ENCODE assay signal across 9 cellular contexts in the genomic region with DNA sequence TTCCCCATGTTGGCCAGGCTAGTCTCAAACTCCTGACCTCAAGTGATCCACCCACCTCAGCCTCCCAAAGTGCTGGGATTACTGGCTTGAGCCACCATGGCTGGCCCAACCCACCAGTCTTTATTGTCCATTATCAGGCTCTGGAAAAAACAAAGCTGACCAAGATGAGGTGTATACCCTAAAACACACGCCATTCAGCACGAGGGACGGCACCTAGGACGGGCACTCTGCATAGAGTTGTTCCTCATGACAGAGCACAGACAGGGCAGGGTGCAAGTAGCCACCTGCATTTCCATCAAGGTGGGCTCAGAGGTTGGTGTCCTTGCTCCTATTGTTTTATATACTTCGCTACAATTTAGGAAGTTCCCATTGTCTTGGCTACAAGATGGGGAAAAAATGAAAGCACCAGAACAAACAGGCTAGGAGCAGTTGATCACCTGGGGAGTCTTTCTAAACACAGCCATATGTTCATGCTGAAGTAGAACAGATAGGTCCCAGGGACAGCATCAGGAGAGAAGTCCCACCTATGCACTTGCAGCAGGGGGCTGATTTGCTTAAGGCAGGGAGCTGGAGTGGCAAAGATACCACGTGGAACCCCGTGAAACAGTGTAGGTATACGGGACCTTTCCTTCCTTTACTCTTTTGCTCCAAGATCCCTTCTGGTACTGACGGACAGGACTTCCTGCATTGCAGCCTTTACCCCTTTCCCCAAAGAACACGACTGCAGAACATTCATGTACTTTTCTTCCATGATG. TPM values are rescaled to one million over a fixed set of nuclear protein-coding genes. Genes with fewer than 3 reads are reported as not detected.
A peak's percentile ranks its signal among the peaks of the same experiment; 100 is the strongest.
DNase-seq lines count a peak whose midpoint lies in the region; ATAC-seq, FAIRE-seq and TF ChIP-seq lines count a peak whose summit lies in the region.
"Had no signal": no experiment of that assay in that cellular context is flagged by ENCODE, and none has a peak within 500 bp of the region (broad histone marks: within the 10 kb centered on the region; RNA-seq: fewer than 3 reads in every experiment).

No MANE protein-coding gene starts in this region.

- H3K4me3 ChIP-seq in BLaER1 (no peak overlapping the region), GM23338 (no peak overlapping the region), astrocyte (ENCODE audit: insufficient read depth, low read depth, low read length) (no peak overlapping the region)
- H3K4me3 ChIP-seq: GM12878 had no signal

- H3K4me1 ChIP-seq in BLaER1 (peaks cover 53% of the 10 kb centered on the region), GM23338 (ENCODE audit: insufficient read depth) (peaks cover 25% of the 10 kb centered on the region), astrocyte (ENCODE audit: insufficient read depth, low read length) (peaks cover 11% of the 10 kb centered on the region)

- H3K9me3 ChIP-seq in BLaER1 = peaks cover 8% of the 10 kb centered on the region; the same call in 1 of the 2 replicates
- H3K9me3 ChIP-seq in astrocyte (ENCODE audit: insufficient read depth, low read depth, low read length) = no peaks in the 10 kb centered on the region

- H3K27me3 ChIP-seq in BLaER1 (no peaks in the 10 kb centered on the region), GM23338 (ENCODE audit: insufficient read depth) (no peaks in the 10 kb centered on the region), astrocyte (ENCODE audit: insufficient read depth, low read length) (no peaks in the 10 kb centered on the region)

- no peak overlapping the region for H3K9ac ChIP-seq in BLaER1
- H3K9ac ChIP-seq in astrocyte (ENCODE audit: low read length) = no peak overlapping the region

- POLR2A ChIA-PET in WTC11 (lab: Charles Lee) = interaction anchor here (0.5 to 1.3 kb wide), 4 partner anchors 17 to 77 kb away, joined by 3 to 4 read pairs (median 4); no protein-coding TSS in a partner anchor

- peaks cover 12% of the 10 kb centered on the region for H3K27me3 Mint-ChIP-seq in GM23338 (ENCODE audit: insufficient read depth, low read depth, poor library complexity)
- H3K27me3 Mint-ChIP-seq in astrocyte (ENCODE audit: low read depth, unreplicated experiment) = peaks cover 5% of the 10 kb centered on the region
- H3K27me3 Mint-ChIP-seq in WTC11 (ENCODE audit: low read depth) = no peaks in the 10 kb centered on the region; the same call in 1 of the 2 replicates

- H4K20me1 ChIP-seq in BLaER1 (no peaks in the 10 kb centered on the region), GM23338 (replicated peaks; ENCODE audit: insufficient read depth) (no peaks in the 10 kb centered on the region), astrocyte (ENCODE audit: insufficient read depth, low read length) (peaks cover 8% of the 10 kb centered on the region)

- no peak for TF ChIP-seq CTCF in GM23338 (conservative IDR thresholded peaks at IDR 0.05; ENCODE audit: low read depth in 2 of 2)
- no peak for TF ChIP-seq CTCF in astrocyte (IDR thresholded peaks at IDR 0.05; ENCODE audit: insufficient read depth, low read depth, low read length)
- TF ChIP-seq CTCF in WTC11 (IDR thresholded peaks at IDR 0.05) = no peak

- H3K4me1 Mint-ChIP-seq in GM23338 (peaks cover 19% of the 10 kb centered on the region), astrocyte (ENCODE audit: low read depth, unreplicated experiment) (peaks cover 12% of the 10 kb centered on the region), WTC11 (peaks cover 26% of the 10 kb centered on the region)

- H3K27ac Mint-ChIP-seq in GM23338 (no peak overlapping the region), astrocyte (ENCODE audit: unreplicated experiment) (peak overlapping the region; percentile 68), WTC11 (no peak overlapping the region)

- no peak for ATAC-seq in GM23338
- ATAC-seq in left lobe of liver = no peak
- no peak for ATAC-seq in WTC11

- H3K9me2 ChIP-seq in GM23338 (ENCODE audit: insufficient read depth) = no peaks in the 10 kb centered on the region

- no peak for FAIRE-seq in astrocyte (lab: Jason Lieb, UNC)

- H3K4me2 ChIP-seq in BLaER1 (peak overlapping the region; percentile 81; the same call in 1 of the 2 replicates), GM23338 (no peak overlapping the region), astrocyte (ENCODE audit: low read length) (no peak overlapping the region)

- H3K27ac ChIP-seq in BLaER1 (no peak overlapping the region), GM23338 (ENCODE audit: low read depth) (no peak overlapping the region), astrocyte (ENCODE audit: low read depth, low read length) (no peak overlapping the region)
- H3K27ac ChIP-seq: C4-2B had no signal

- no peak overlapping the region for H2AFZ ChIP-seq in GM23338
- no peak overlapping the region for H2AFZ ChIP-seq in astrocyte (ENCODE audit: low read depth, low read length)

- H3K9me3 Mint-ChIP-seq in GM23338 = peaks cover 10% of the 10 kb centered on the region
- peaks cover 5% of the 10 kb centered on the region for H3K9me3 Mint-ChIP-seq in astrocyte (ENCODE audit: unreplicated experiment)
- peaks cover 4% of the 10 kb centered on the region for H3K9me3 Mint-ChIP-seq in WTC11

- H3K4me3 Mint-ChIP-seq in GM23338 = no peak overlapping the region
- no peak overlapping the region for H3K4me3 Mint-ChIP-seq in astrocyte (ENCODE audit: unreplicated experiment)
- no peak overlapping the region for H3K4me3 Mint-ChIP-seq in WTC11

- CTCF ChIA-PET in WTC11 (lab: Charles Lee) = interaction anchor here (0.7 to 12.2 kb wide), 41 partner anchors 7 to 306 kb away, joined by 3 to 605 read pairs (median 14); a partner anchor contains a TSS

- DNase-seq in GM23338 (ENCODE audit: low spot score) (no peak), astrocyte (ENCODE audit: low read depth) (no peak), left lobe of liver (ENCODE audit: low spot score) (peak; percentile 40), AG08395 (ENCODE audit: low spot score) (no peak), WTC11 (ENCODE audit: low spot score) (no peak)
- DNase-seq in activated naive CD4-positive, alpha-beta T cell (lab: John Stamatoyannopoulos, UW) = no peak

- H3F3A ChIP-seq in GM23338 (replicated peaks; ENCODE audit: low read depth) = peaks cover 32% of the 10 kb centered on the region

- H3K36me3 Mint-ChIP-seq in GM23338 (ENCODE audit: low read depth) = peaks cover 20% of the 10 kb centered on the region
- peaks cover 13% of the 10 kb centered on the region for H3K36me3 Mint-ChIP-seq in astrocyte (ENCODE audit: low read depth, unreplicated experiment)
- peaks cover 16% of the 10 kb centered on the region for H3K36me3 Mint-ChIP-seq in WTC11

- H3K79me2 ChIP-seq in GM23338 (replicated peaks; ENCODE audit: insufficient read depth) = peaks cover 17% of the 10 kb centered on the region
- peaks cover 23% of the 10 kb centered on the region for H3K79me2 ChIP-seq in astrocyte (ENCODE audit: insufficient read depth, low read length)

- H3K36me3 ChIP-seq in BLaER1 = peaks cover 32% of the 10 kb centered on the region
- no peaks in the 10 kb centered on the region for H3K36me3 ChIP-seq in GM23338 (ENCODE audit: insufficient read depth)
- peaks cover 11% of the 10 kb centered on the region for H3K36me3 ChIP-seq in astrocyte (ENCODE audit: insufficient read depth, low read length)

TF ChIP-seq in GM23338, 12 proteins besides CTCF, POLR2A, EP300 and RAD21:
- no peak for TF ChIP-seq NANOG (IDR thresholded peaks at IDR 0.05; ENCODE audit: borderline replicate concordance)
- TF ChIP-seq POLR2AphosphoS5 (IDR thresholded peaks at IDR 0.05; ENCODE audit: low read depth) = 0 out of 2 replicates have a peak, but pooled peaks have one; percentile 10
- no peak for TF ChIP-seq CREB1 (CRISPR knock-in tag; IDR thresholded peaks at IDR 0.05; ENCODE audit: low read depth)
TF ChIP-seq in GM23338: peak in this region for 1.

TF ChIP-seq in WTC11, 78 proteins besides CTCF, POLR2A, EP300 and RAD21 (continues in another document):
- TF ChIP-seq ZNF232 (CRISPR knock-in tag; IDR thresholded peaks at IDR 0.05) (no peak), TP53 (CRISPR knock-in tag; IDR thresholded peaks at IDR 0.05) (no peak)

RNA-seq across cellular contexts. Expression of a gene that starts 4.5 kb away (rescaled TPM):
- total RNA-seq in GM23338 (2014; rRNA removed; shearing (Covaris generic)) = 101 and 106 TPM in 2 replicates
- 579 and 628 TPM in 2 replicates for polyA plus RNA-seq in GM23338 (2016; fragmentation: Nextera tagmentation; extraction: Ambion mirVana)
- total RNA-seq in astrocyte = 161 TPM in 2 replicates
- total RNA-seq in left lobe of liver = 75.6 TPM
- total RNA-seq in WTC11 (2021) = 104 to 161 TPM (median 147 TPM) in 3 replicates

RNA-seq across cellular contexts. Expression of a gene that starts 5.0 kb away (rescaled TPM):
- 15.4 and 18.8 TPM in 2 replicates for total RNA-seq in GM23338 (2014; rRNA removed; shearing (Covaris generic))
- polyA plus RNA-seq in GM23338 (2016; fragmentation: Nextera tagmentation; extraction: Ambion mirVana) = 7.4 and 8.1 TPM in 2 replicates
- total RNA-seq in astrocyte = 13.2 and 13.6 TPM in 2 replicates
- total RNA-seq in left lobe of liver = 0.23 TPM
- total RNA-seq in WTC11 (2021) = 20.3 to 22.1 TPM (median 21.4 TPM) in 3 replicates

RNA-seq across cellular contexts. Expression of a gene that starts 28.3 kb away (rescaled TPM):
- total RNA-seq in GM23338 (2014; rRNA removed; shearing (Covaris generic)) = 13.6 and 19.2 TPM in 2 replicates
- 71.4 and 76.5 TPM in 2 replicates for polyA plus RNA-seq in GM23338 (2016; fragmentation: Nextera tagmentation; extraction: Ambion mirVana)
- total RNA-seq in astrocyte (31.0 and 36.2 TPM in 2 replicates), left lobe of liver (76.8 TPM), WTC11 (2021) (70.6 to 79.8 TPM (median 73.5 TPM) in 3 replicates)

RNA-seq across cellular contexts. Expression of a gene that starts 33.0 kb away (rescaled TPM):
- total RNA-seq in GM23338 (2014; rRNA removed; shearing (Covaris generic)) = 30.0 and 50.5 TPM in 2 replicates
- polyA plus RNA-seq in GM23338 (2016; fragmentation: Nextera tagmentation; extraction: Ambion mirVana) = 63.9 and 65.4 TPM in 2 replicates
- total RNA-seq in astrocyte (22.8 and 25.4 TPM in 2 replicates), left lobe of liver (22.4 TPM), WTC11 (2021) (39.0 to 47.8 TPM (median 46.0 TPM) in 3 replicates)

RNA-seq across cellular contexts. Expression of a gene that starts 39.1 kb away (rescaled TPM):
- 1.2 and 6.3 TPM in 2 replicates for total RNA-seq in GM23338 (2014; rRNA removed; shearing (Covaris generic))
- polyA plus RNA-seq in GM23338 (2016; fragmentation: Nextera tagmentation; extraction: Ambion mirVana) = 4.3 and 5.0 TPM in 2 replicates
- total RNA-seq in astrocyte = 153 and 162 TPM in 2 replicates
- 16.8 TPM for total RNA-seq in left lobe of liver
- 4.0 to 5.3 TPM (median 5.3 TPM) in 3 replicates for total RNA-seq in WTC11 (2021)

Comparison
In these comparisons a context has a peak if more than half of its experiments do, and no peak if none do; other contexts are left out.
1. RNA of a gene that starts 5.0 kb away (total RNA-seq): 20.3 to 22.1 TPM in WTC11, 15.4 to 18.8 TPM in GM23338 and 13.2 to 13.6 TPM in astrocyte; 0.23 TPM in left lobe of liver (single experiment); every median in the first group is over 10 times any median in the second.